8 cellular contexts compared by ENCODE assay signal in the genomic region with DNA sequence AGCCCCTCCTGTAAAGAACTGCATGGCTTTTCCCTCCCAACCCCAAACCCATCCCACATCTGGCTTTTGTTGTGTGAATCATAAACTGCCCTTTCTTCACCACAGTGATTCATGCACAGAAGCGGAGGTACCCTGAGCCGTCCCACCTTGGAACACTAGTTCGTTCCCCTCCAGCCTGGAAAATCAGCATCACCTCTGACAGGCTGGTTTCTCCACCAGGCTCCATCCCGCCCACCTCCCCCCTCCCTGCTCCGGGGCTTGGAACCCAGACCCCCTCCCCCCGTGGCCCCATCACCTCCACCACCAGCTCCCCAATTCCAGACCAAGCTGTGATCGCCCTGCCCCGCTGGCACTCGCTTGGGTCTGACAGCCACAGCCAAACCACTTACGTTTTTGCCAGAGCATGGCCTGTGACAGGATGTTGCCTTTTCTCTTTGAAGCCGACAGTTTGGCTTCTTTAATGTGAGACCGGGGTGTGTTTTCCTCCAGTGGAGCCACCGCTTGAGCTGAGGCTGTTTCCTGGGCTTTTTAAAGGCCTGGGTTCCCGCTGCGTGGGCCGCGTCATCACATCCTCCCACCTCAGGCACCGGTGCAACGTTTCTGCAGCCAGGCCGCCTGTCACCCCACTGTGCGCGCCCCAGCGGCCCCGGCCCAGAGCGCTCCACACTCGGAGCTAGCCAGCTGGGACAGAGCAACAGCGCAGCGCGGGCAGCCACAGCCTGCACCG.
DNase-seq lines count a peak whose midpoint lies in the region; ATAC-seq lines count a peak whose summit lies in the region.

A gene with protein sequence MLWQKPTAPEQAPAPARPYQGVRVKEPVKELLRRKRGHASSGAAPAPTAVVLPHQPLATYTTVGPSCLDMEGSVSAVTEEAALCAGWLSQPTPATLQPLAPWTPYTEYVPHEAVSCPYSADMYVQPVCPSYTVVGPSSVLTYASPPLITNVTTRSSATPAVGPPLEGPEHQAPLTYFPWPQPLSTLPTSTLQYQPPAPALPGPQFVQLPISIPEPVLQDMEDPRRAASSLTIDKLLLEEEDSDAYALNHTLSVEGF (minus strand): TSS at position 503 of the 727 bp plus-strand sequence. CDS start 98 bp downstream, at position 405.

- H3K4me3 ChIP-seq in BLaER1 (peak within 1 kb of the TSS; percentile 69), iPS-15b (ENCODE audit: low read depth, low read length) (peak within 1 kb of the TSS; percentile 13)

- H3K4me1 ChIP-seq in BLaER1, result peaks cover 78% of the 10 kb centered on the region
- no peaks in the 10 kb centered on the region for H3K4me1 ChIP-seq in iPS-15b (ENCODE audit: control insufficient read depth, insufficient read depth, low read length)

- DNase-seq in activated T-cell treated with anti-CD3 and anti-CD28 coated beads for 48 hours (ENCODE audit: low read depth), result peak; percentile 66
- DNase-seq in stimulated activated effector memory CD8-positive, alpha-beta T cell treated with anti-CD3 and anti-CD28 coated beads, Interleukin-12 subunit alpha, Interleukin-12 subunit beta, amount 100 ng/mL, for 72 hours (ENCODE audit: low spot score in 2 of 2), result peak; percentile 25 to 64
- no peak for DNase-seq in kidney tubule cell (ENCODE audit: low spot score)
- DNase-seq in NOMO-1 treated with dmso at 0.1 percent for 144 hours (lab: John Stamatoyannopoulos, UW; ENCODE audit: unreplicated experiment), result no peak

- H3K4me3 Mint-ChIP-seq in stimulated activated effector memory CD8-positive, alpha-beta T cell treated with anti-CD3 and anti-CD28 coated beads, Interleukin-12 subunit alpha, Interleukin-12 subunit beta, amount 100 ng/mL, for 72 hours, result peak within 1 kb of the TSS; percentile 56

- no peaks in the 10 kb centered on the region for H3K27me3 ChIP-seq in BLaER1
- H3K27me3 ChIP-seq in iPS-15b (ENCODE audit: control insufficient read depth, insufficient read depth, low read length), result no peaks in the 10 kb centered on the region

- peak within 1 kb of the TSS; percentile 88 for H3K4me2 ChIP-seq in BLaER1

- no peaks in the 10 kb centered on the region for H3K36me3 Mint-ChIP-seq in stimulated activated effector memory CD8-positive, alpha-beta T cell treated with anti-CD3 and anti-CD28 coated beads, Interleukin-12 subunit alpha, Interleukin-12 subunit beta, amount 100 ng/mL, for 72 hours

- H3K36me3 ChIP-seq in BLaER1 (peaks cover 9% of the 10 kb centered on the region; the same call in 1 of the 2 replicates), iPS-15b (ENCODE audit: control insufficient read depth, insufficient read depth, low read length) (no peaks in the 10 kb centered on the region)

- peaks cover 23% of the 10 kb centered on the region for H3K4me1 Mint-ChIP-seq in stimulated activated effector memory CD8-positive, alpha-beta T cell treated with anti-CD3 and anti-CD28 coated beads, Interleukin-12 subunit alpha, Interleukin-12 subunit beta, amount 100 ng/mL, for 72 hours

- peak within 1 kb of the TSS; percentile 96 for H3K9ac ChIP-seq in BLaER1
- no peak within 1 kb of the TSS for H3K9ac ChIP-seq in iPS-15b (ENCODE audit: low read depth, low read length)

- peak; percentile 68 for ATAC-seq in GM19452 (IDR thresholded peaks at IDR 0.05; ENCODE audit: unreplicated experiment)
- peak; percentile 40 for ATAC-seq in HG03558 (IDR thresholded peaks at IDR 0.05; ENCODE audit: extremely low read depth, unreplicated experiment)
- peak; percentile 86 for ATAC-seq in stimulated activated effector memory CD8-positive, alpha-beta T cell treated with anti-CD3 and anti-CD28 coated beads, Interleukin-12 subunit alpha, Interleukin-12 subunit beta, amount 100 ng/mL, for 72 hours

- H4K20me1 ChIP-seq in BLaER1, result no peaks in the 10 kb centered on the region

- H3K9me3 ChIP-seq in BLaER1, result 0 out of 2 replicates have a peak, but pooled peaks cover 4% of the 10 kb centered on the region
- no peaks in the 10 kb centered on the region for H3K9me3 ChIP-seq in iPS-15b (ENCODE audit: control insufficient read depth, insufficient read depth, low read length)

- no peaks in the 10 kb centered on the region for H3K9me3 Mint-ChIP-seq in stimulated activated effector memory CD8-positive, alpha-beta T cell treated with anti-CD3 and anti-CD28 coated beads, Interleukin-12 subunit alpha, Interleukin-12 subunit beta, amount 100 ng/mL, for 72 hours

- peak within 1 kb of the TSS; percentile 100 for H3K27ac ChIP-seq in BLaER1

- peak within 1 kb of the TSS; percentile 79 for H3K27ac Mint-ChIP-seq in stimulated activated effector memory CD8-positive, alpha-beta T cell treated with anti-CD3 and anti-CD28 coated beads, Interleukin-12 subunit alpha, Interleukin-12 subunit beta, amount 100 ng/mL, for 72 hours

Comparison
In these comparisons a context has a peak if more than half of its experiments do, and no peak if none do; other contexts are left out.
1. DNase-seq: peak in activated T-cell treated with anti-CD3 and anti-CD28 coated beads for 48 hours (single experiment) and stimulated activated effector memory CD8-positive, alpha-beta T cell treated with anti-CD3 and anti-CD28 coated beads, Interleukin-12 subunit alpha, Interleukin-12 subunit beta, amount 100 ng/mL, for 72 hours (2 of 2); none in kidney tubule cell (single experiment) and NOMO-1 treated with dmso at 0.1 percent for 144 hours (single experiment).
2. Peak in every context shown above with its lines, with median percentiles within 50 percentile points of each other: ATAC-seq.